In genomic region chr6:132300323-132300949, GRCh38 we compare ENCODE assay signal across 8 cellular contexts.
A peak's percentile ranks its signal among the peaks of the same experiment; 100 is the strongest.
DNase-seq lines count a peak whose midpoint lies in the region; TF ChIP-seq lines count a peak whose summit lies in the region.

No MANE protein-coding gene starts in this region.

- peak; percentile 69 for TF ChIP-seq CTCF in AG09319 (IDR thresholded peaks at IDR 0.05; ENCODE audit: low read depth, low read length)
- peak; percentile 51; the same call in 2 of the 3 replicates for TF ChIP-seq CTCF in GM12872 (IDR thresholded peaks at IDR 0.05; ENCODE audit: insufficient read depth, low read depth, low read length)
- peak; percentile 48 for TF ChIP-seq CTCF in HFF-Myc (IDR thresholded peaks at IDR 0.05; ENCODE audit: low read depth, low read length, missing control alignments)
- peak; percentile 66 for TF ChIP-seq CTCF in astrocyte of the cerebellum (IDR thresholded peaks at IDR 0.05; ENCODE audit: low read depth, low read length, missing control alignments)
- TF ChIP-seq CTCF in thyroid gland (IDR thresholded peaks at IDR 0.05): peak in 4 of 6 experiments; percentile 14 to 51 (median 46)

- in situ Hi-C loops in astrocyte of the cerebellum (cut with HindIII; ENCODE audit: low sequenced_read_pairs): no loop called here

- WGBS in thyroid gland, 2 donors: 55 to 60% methylated on average over 4 of the region's 4 CpGs

- H3K9me3 ChIP-seq in thyroid gland: no peaks in the 10 kb centered on the region

- no peaks in the 10 kb centered on the region for H3K4me1 ChIP-seq in thyroid gland

- TF ChIP-seq POLR2A in thyroid gland (IDR thresholded peaks at IDR 0.05): no peak

- no peaks in the 10 kb centered on the region for H3K36me3 ChIP-seq in thyroid gland

- H3K27me3 ChIP-seq in thyroid gland: no peaks in the 10 kb centered on the region

- intact Hi-C loops in thyroid gland (cut with DNase I): no loop called here

- no peak overlapping the region for H3K4me3 ChIP-seq in HFF-Myc (replicated peaks; ENCODE audit: low read depth, low read length)
- H3K4me3 ChIP-seq in astrocyte of the cerebellum (ENCODE audit: low read depth, low read length): no peak overlapping the region
- H3K4me3 ChIP-seq in thyroid gland (replicated peaks in 1 of 3): no peak overlapping the region

- H3K27ac ChIP-seq in thyroid gland: no peak overlapping the region

- no peak for DNase-seq in AG09319 (ENCODE audit: extremely low read depth, low read depth)
- peak; percentile 24 for DNase-seq in HFF-Myc (ENCODE audit: extremely low read depth, low read depth)
- peak; percentile 76 for DNase-seq in NAMALWA (ENCODE audit: low spot score)
- DNase-seq in astrocyte of the cerebellum (ENCODE audit: low read depth): peak; percentile 45
- DNase-seq in inferior parietal cortex (ENCODE audit: extremely low spot score): peak; percentile 76
- peak; percentile 14 to 22 for DNase-seq in thyroid gland
- no peak for DNase-seq in T1000 (lab: John Stamatoyannopoulos, UW)

Comparison
In these comparisons a context has a peak if more than half of its experiments do, and no peak if none do; other contexts are left out.
1. DNase-seq: peak in HFF-Myc (single experiment), NAMALWA (single experiment), astrocyte of the cerebellum (single experiment), inferior parietal cortex (single experiment) and thyroid gland (2 of 2); none in AG09319 (single experiment) and T1000 (single experiment).
2. Peak in every context shown above with its lines, with median percentiles within 50 percentile points of each other: CTCF ChIP-seq.